Comparison of ENCODE assay signal across 8 cellular contexts in the genomic region with DNA sequence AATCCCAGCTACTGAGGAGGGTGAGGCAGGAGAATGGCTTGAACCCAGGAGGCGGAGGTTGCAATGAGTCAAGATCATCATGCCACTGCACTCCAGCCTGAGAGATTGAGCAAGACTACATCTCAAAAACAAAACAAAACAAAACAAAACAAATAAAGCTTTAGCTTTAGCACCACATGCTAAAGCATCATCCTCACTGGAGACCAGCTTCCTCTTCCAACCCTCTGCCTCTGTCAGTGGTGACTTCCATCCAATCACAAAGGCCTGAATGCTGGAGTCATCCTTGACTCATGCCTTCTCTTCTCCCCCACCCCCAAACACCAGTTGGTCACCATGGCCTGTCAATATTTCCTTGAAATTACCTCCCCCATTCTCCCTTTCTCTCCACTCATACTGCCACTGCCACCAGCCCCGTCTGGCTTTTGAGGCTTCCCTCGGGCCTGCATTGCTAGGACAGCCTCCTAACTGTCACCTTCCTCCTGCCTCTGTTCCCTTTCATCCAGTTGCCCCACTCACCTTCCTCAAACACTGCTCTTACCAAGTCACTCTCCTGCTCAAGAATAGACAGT. TPM values are rescaled to one million over a fixed set of nuclear protein-coding genes. Genes with fewer than 3 reads are reported as not detected.
A peak's percentile ranks its signal among the peaks of the same experiment; 100 is the strongest.
DNase-seq lines count a peak whose midpoint lies in the region; ATAC-seq and TF ChIP-seq lines count a peak whose summit lies in the region.

No MANE protein-coding gene starts in this region.

- peaks cover 47% of the 10 kb centered on the region for H3K4me1 Mint-ChIP-seq in endodermal cell

- peaks cover 10% of the 10 kb centered on the region; the same call in 1 of the 2 replicates for H3K27me3 ChIP-seq in BLaER1
- no peaks in the 10 kb centered on the region for H3K27me3 ChIP-seq in IMR-90 (ENCODE audit: control insufficient read depth, insufficient read depth, low read length)
- H3K27me3 ChIP-seq in endodermal cell (ENCODE audit: control insufficient read depth, insufficient read depth, low read length, poor library complexity, severe bottlenecking) = peaks cover 5% of the 10 kb centered on the region

- H3K36me3 ChIP-seq in BLaER1 = peaks cover 35% of the 10 kb centered on the region
- no peaks in the 10 kb centered on the region for H3K36me3 ChIP-seq in IMR-90 (ENCODE audit: control insufficient read depth, insufficient read depth, low read length)
- no peaks in the 10 kb centered on the region for H3K36me3 ChIP-seq in endodermal cell (ENCODE audit: control insufficient read depth, insufficient read depth, low read length)

- CTCF ChIA-PET in IMR-90 (lab: Yijun Ruan, JAX) = interaction anchor here (0.7 to 1.0 kb wide), 6 partner anchors 10 to 167 kb away, joined by 3 to 9 read pairs (median 3); no protein-coding TSS in a partner anchor

- in situ Hi-C loops in IMR-90 (cut with MboI; ENCODE audit: low sequenced_read_pairs) = no loop called here

- no peak overlapping the region for H3K4me3 Mint-ChIP-seq in endodermal cell

- no peak for TF ChIP-seq RAD21 in IMR-90 (IDR thresholded peaks at IDR 0.05; ENCODE audit: low read length)

- ATAC-seq in IMR-90 (ENCODE audit: low read depth) (peak; percentile 77), HG03159 (IDR thresholded peaks at IDR 0.05; ENCODE audit: unreplicated experiment) (no peak), HG02840 (IDR thresholded peaks at IDR 0.05; ENCODE audit: low FRiP score, unreplicated experiment) (no peak)

- no peak overlapping the region for H3K23ac ChIP-seq in IMR-90 (ENCODE audit: low read depth, low read length)

- H4K5ac ChIP-seq in IMR-90 (ENCODE audit: low read depth, low read length) = peak overlapping the region; percentile 50; the same call in 1 of the 2 replicates

- H3K27ac ChIP-seq in BLaER1 (no peak overlapping the region), IMR-90 (ENCODE audit: insufficient read depth, low read length) (peak overlapping the region; percentile 55), endodermal cell (ENCODE audit: low read depth, low read length) (no peak overlapping the region)

- no CpG with 5 or more reads among the region's 3 CpGs for WGBS in IMR-90 (ENCODE audit: extremely low coverage in 2 of 2, insufficient read length in 1 of 2), 2 experiments
- WGBS in endodermal cell (ENCODE audit: insufficient coverage in 1 of 2, insufficient read length in 1 of 2), 2 experiments = 89 to 100% methylated on average over 3 of the region's 3 CpGs

- POLR2A ChIA-PET in IMR-90 (lab: Charles Lee; ENCODE audit: unreplicated experiment) = interaction anchor here (1.0 kb wide), 1 partner anchor 37 kb away, joined by 3 read pairs; no protein-coding TSS in a partner anchor

- no TSS peak for BruUV-seq in IMR-90 (replicated peaks; lab: Mats Ljungman, UMichigan)

- DNase-seq in IMR-90 (peak; percentile 96), amniotic stem cell (lab: John Stamatoyannopoulos, UW) (peak; percentile 42), myocyte (ENCODE audit: low read depth) (peak; percentile 76), endodermal cell (no peak), SW 1271 (lab: John Stamatoyannopoulos, UW) (no peak)

- peak overlapping the region; percentile 72; the same call in 1 of the 2 replicates for H2AK5ac ChIP-seq in IMR-90 (ENCODE audit: low read depth, low read length)

- H3K4me1 ChIP-seq in BLaER1 (peaks cover 68% of the 10 kb centered on the region), IMR-90 (ENCODE audit: control insufficient read depth, insufficient read depth, low read length) (peaks cover 17% of the 10 kb centered on the region), endodermal cell (ENCODE audit: control insufficient read depth, insufficient read depth, low read length) (peaks cover 22% of the 10 kb centered on the region)

- H3K9ac ChIP-seq in BLaER1 = no peak overlapping the region
- no peak overlapping the region for H3K9ac ChIP-seq in IMR-90 (ENCODE audit: low read depth, low read length)
- no peak overlapping the region for H3K9ac ChIP-seq in endodermal cell (ENCODE audit: extremely low read depth, low read length, poor library complexity, severe bottlenecking)

- dilution Hi-C loops in IMR-90 (cut with HindIII; ENCODE audit: low sequenced_read_pairs, unreplicated experiment) = no loop called here

- peak overlapping the region; percentile 13; the same call in 1 of the 3 replicates for H2BK15ac ChIP-seq in IMR-90 (ENCODE audit: low read depth, low read length)

- H2AFZ ChIP-seq in IMR-90 (replicated peaks; ENCODE audit: low read length, poor library complexity) = peak overlapping the region; percentile 69

- H4K20me1 ChIP-seq in BLaER1 (peaks cover 12% of the 10 kb centered on the region), IMR-90 (ENCODE audit: insufficient read depth, low read length) (peaks cover 4% of the 10 kb centered on the region; the same call in 1 of the 2 replicates)

- peak overlapping the region in 1 of 2 experiments; percentile 71; a peak in 1 of 4 replicates for H4K8ac ChIP-seq in IMR-90 (ENCODE audit: low read depth in 2 of 2, low read length in 2 of 2)

- peak overlapping the region; percentile 70 for H2BK5ac ChIP-seq in IMR-90 (ENCODE audit: low read depth, low read length, poor library complexity, severe bottlenecking)

- H2BK20ac ChIP-seq in IMR-90 (ENCODE audit: low read depth, low read length) = peak overlapping the region; percentile 19; the same call in 1 of the 2 replicates

- H3K4me3 ChIP-seq in BLaER1 (no peak overlapping the region), IMR-90 (ENCODE audit: insufficient read depth, low read depth, low read length) (no peak overlapping the region), endodermal cell (ENCODE audit: low read length) (no peak overlapping the region)

- peak overlapping the region; percentile 74 for H2BK120ac ChIP-seq in IMR-90 (ENCODE audit: low read depth, low read length)

- TF ChIP-seq POLR2A in IMR-90 (IDR thresholded peaks at IDR 0.05; ENCODE audit: low read depth, low read length) = no peak

- intact Hi-C loops in IMR-90 (cut with micrococcal nuclease) = no loop called here

- H3K9me3 ChIP-seq in BLaER1 (no peaks in the 10 kb centered on the region), IMR-90 (ENCODE audit: control insufficient read depth, insufficient read depth, low read length) (no peaks in the 10 kb centered on the region), endodermal cell (ENCODE audit: control insufficient read depth, low read length) (no peaks in the 10 kb centered on the region)

- H3K27me3 Mint-ChIP-seq in endodermal cell (ENCODE audit: insufficient read depth) = peaks cover 6% of the 10 kb centered on the region

- peak overlapping the region; percentile 86; the same call in 1 of the 2 replicates for H3K4me2 ChIP-seq in BLaER1
- no peak overlapping the region for H3K4me2 ChIP-seq in IMR-90 (ENCODE audit: low read depth, low read length)

- TF ChIP-seq CTCF in IMR-90 (conservative IDR thresholded peaks at IDR 0.05; ENCODE audit: low read depth, low read length) (no peak), endodermal cell (conservative IDR thresholded peaks at IDR 0.05) (no peak)

- H3K9me1 ChIP-seq in IMR-90 (ENCODE audit: insufficient read depth, low read length) = no peaks in the 10 kb centered on the region; the same call in 1 of the 2 replicates

- H2AK9ac ChIP-seq in IMR-90 (replicated peaks; ENCODE audit: low read depth, low read length, poor library complexity) = peak overlapping the region; percentile 5

- no peaks in the 10 kb centered on the region for H3K9me3 Mint-ChIP-seq in endodermal cell

- no peak overlapping the region for H3K56ac ChIP-seq in IMR-90 (ENCODE audit: extremely low read depth, insufficient read depth, low read length)

- peaks cover 6% of the 10 kb centered on the region for H3K36me3 Mint-ChIP-seq in endodermal cell (ENCODE audit: low read depth)

- no peak overlapping the region for H4K91ac ChIP-seq in IMR-90 (ENCODE audit: insufficient read depth, low read depth, low read length)

- no peak overlapping the region for H3K14ac ChIP-seq in IMR-90 (replicated peaks; ENCODE audit: low read depth, low read length)

- H3K79me1 ChIP-seq in IMR-90 (ENCODE audit: low read depth in 1 of 2, low read length in 2 of 2) = peaks cover 0 to 6% of the 10 kb centered on the region in 2 experiments; a peak in 1 of 4 replicates

- no peak overlapping the region for H3K27ac Mint-ChIP-seq in endodermal cell

- H3K18ac ChIP-seq in IMR-90 (ENCODE audit: low read depth, low read length) = peak overlapping the region; percentile 54; the same call in 1 of the 2 replicates

- peak overlapping the region; percentile 66 for H3K4ac ChIP-seq in IMR-90 (ENCODE audit: low read depth, low read length)

TF ChIP-seq in IMR-90, 13 proteins besides CTCF, POLR2A, EP300 and RAD21 (continues in another document):
- TF ChIP-seq MAZ (IDR thresholded peaks at IDR 0.05; ENCODE audit: borderline replicate concordance, low read depth, low read length) = no peak

RNA-seq across cellular contexts. Expression of a gene that starts 1.4 kb away (rescaled TPM):
- total RNA-seq in IMR-90 (2012; rRNA removed) (0.28 and 0.36 TPM in 2 replicates), myocyte (2.3 and 4.1 TPM in 2 replicates), endodermal cell (10 to 100 TPM; 10.5 to 16.3 TPM)
- 2.5 and 2.9 TPM in 2 replicates for polyA plus RNA-seq in IMR-90 (2012; rRNA removed)
- 3.1 and 5.4 TPM in 2 replicates for polyA plus RNA-seq in IMR-90 (2012; cell fraction: cytosol; rRNA removed)
- 3.7 and 8.0 TPM in 2 replicates for polyA plus RNA-seq in IMR-90 (2012; cell fraction: nucleus; rRNA removed; ENCODE audit: low replicate concordance)
- polyA plus RNA-seq in myocyte (2012) = 3.6 TPM
- 39.3 TPM for polyA plus RNA-seq in endodermal cell (2013, experiment 1 of 2)
- 35.5 TPM for polyA plus RNA-seq in endodermal cell (2013, experiment 2 of 2)

RNA-seq across cellular contexts. Expression of a gene that starts 18.8 kb away (rescaled TPM):
- not detected in 2 replicates for total RNA-seq in IMR-90 (2012; rRNA removed)
- not detected in 2 replicates for polyA plus RNA-seq in IMR-90 (2012; rRNA removed)
- polyA plus RNA-seq in IMR-90 (2012; cell fraction: cytosol; rRNA removed) = 0.02 TPM in 1 of 2 replicates, not detected in the other
- polyA plus RNA-seq in IMR-90 (2012; cell fraction: nucleus; rRNA removed; ENCODE audit: low replicate concordance) = 0.19 and 0.36 TPM in 2 replicates
- total RNA-seq in myocyte = not detected in 2 replicates
- polyA plus RNA-seq in myocyte (2012) = not detected
- not detected for total RNA-seq in endodermal cell
- polyA plus RNA-seq in endodermal cell (2013, experiment 1 of 2) = 0.11 TPM
- polyA plus RNA-seq in endodermal cell (2013, experiment 2 of 2) = not detected

RNA-seq across cellular contexts. Expression of a gene that starts 35.9 kb away (rescaled TPM):
- total RNA-seq in IMR-90 (2012; rRNA removed) = 144 and 159 TPM in 2 replicates
- 254 and 259 TPM in 2 replicates for polyA plus RNA-seq in IMR-90 (2012; rRNA removed)
- 136 and 185 TPM in 2 replicates for polyA plus RNA-seq in IMR-90 (2012; cell fraction: cytosol; rRNA removed)
- 196 and 225 TPM in 2 replicates for polyA plus RNA-seq in IMR-90 (2012; cell fraction: nucleus; rRNA removed; ENCODE audit: low replicate concordance)
- total RNA-seq in myocyte = 156 and 221 TPM in 2 replicates
- 195 TPM for polyA plus RNA-seq in myocyte (2012)
- 100 to 1,000 TPM; 189 to 243 TPM for total RNA-seq in endodermal cell
- 71.1 TPM for polyA plus RNA-seq in endodermal cell (2013, experiment 1 of 2)
- polyA plus RNA-seq in endodermal cell (2013, experiment 2 of 2) = 77.0 TPM

RNA-seq across cellular contexts. Expression of a gene that starts 58.2 kb away (rescaled TPM):
- total RNA-seq in IMR-90 (2012; rRNA removed) = 262 and 382 TPM in 2 replicates
- polyA plus RNA-seq in IMR-90 (2012; rRNA removed) = 157 and 187 TPM in 2 replicates
- polyA plus RNA-seq in IMR-90 (2012; cell fraction: cytosol; rRNA removed) = 73.8 and 80.0 TPM in 2 replicates
- 22.8 and 109 TPM in 2 replicates for polyA plus RNA-seq in IMR-90 (2012; cell fraction: nucleus; rRNA removed; ENCODE audit: low replicate concordance)
- total RNA-seq in myocyte = 228 and 256 TPM in 2 replicates
- polyA plus RNA-seq in myocyte (2012) = 259 TPM
- 100 to 1,000 TPM; 153 to 183 TPM for total RNA-seq in endodermal cell
- 138 TPM for polyA plus RNA-seq in endodermal cell (2013, experiment 1 of 2)
- 134 TPM for polyA plus RNA-seq in endodermal cell (2013, experiment 2 of 2)

Comparison
In these comparisons a context has a peak if more than half of its experiments do, and no peak if none do; other contexts are left out.
1. DNase-seq: peak in IMR-90 (single experiment), amniotic stem cell (single experiment) and myocyte (single experiment); none in endodermal cell (single experiment) and SW 1271 (0 of 2).